Comparison of ENCODE assay signal across 8 cellular contexts in the genomic region with DNA sequence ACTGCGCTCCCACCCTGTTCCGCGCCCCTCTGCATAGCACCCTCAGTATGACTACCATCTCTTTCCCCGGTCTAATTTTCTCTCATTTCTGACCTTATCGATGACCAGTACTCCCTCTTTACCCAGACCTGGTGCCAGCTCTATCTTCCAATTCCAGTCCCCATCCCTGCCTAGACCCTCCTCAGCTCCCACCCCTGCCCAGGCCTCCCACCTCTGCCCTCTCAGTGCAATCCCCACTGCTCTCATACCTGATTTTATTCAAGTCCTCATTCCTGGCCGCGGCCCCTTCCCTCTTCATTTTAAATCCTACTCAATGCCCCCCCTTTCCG. TPM values are rescaled to one million over a fixed set of nuclear protein-coding genes. Genes with fewer than 3 reads are reported as not detected.
DNase-seq lines count a peak whose midpoint lies in the region; ATAC-seq and TF ChIP-seq lines count a peak whose summit lies in the region.

No MANE protein-coding gene starts in this region.

- H3K36me3 ChIP-seq in right atrium auricular region, result no peaks in the 10 kb centered on the region
- H3K36me3 ChIP-seq in ascending aorta, result no peaks in the 10 kb centered on the region
- no peaks in the 10 kb centered on the region for H3K36me3 ChIP-seq in tibial artery

- no peak for DNase-seq in right atrium auricular region (ENCODE audit: low spot score)
- DNase-seq in cardiac septum (ENCODE audit: low spot score), result no peak
- DNase-seq in ascending aorta (ENCODE audit: low spot score in 2 of 2), result no peak
- no peak for DNase-seq in lower leg skin (ENCODE audit: low spot score in 2 of 2)
- DNase-seq in tibial artery, result no peak
- DNase-seq in pons (ENCODE audit: low spot score), result no peak

- peak overlapping the region; percentile 75 to 88 for H3K4me3 ChIP-seq in right atrium auricular region
- peak overlapping the region; percentile 82 to 93 for H3K4me3 ChIP-seq in ascending aorta
- peak overlapping the region; percentile 79 for H3K4me3 ChIP-seq in lower leg skin (ENCODE audit: low read depth, poor library complexity, severe bottlenecking)
- H3K4me3 ChIP-seq in tibial artery, result peak overlapping the region; percentile 84 to 93

- no peaks in the 10 kb centered on the region for H3K9me3 ChIP-seq in right atrium auricular region
- H3K9me3 ChIP-seq in ascending aorta, result no peaks in the 10 kb centered on the region
- no peaks in the 10 kb centered on the region for H3K9me3 ChIP-seq in tibial artery

- intact Hi-C loops in cardiac septum (cut with DNase I) (loop anchor here (5.0 kb wide), 2 partner anchors 57 to 72 kb away; no protein-coding TSS in a partner anchor), ascending aorta (cut with DNase I) (loop anchor here (10.0 kb wide), 2 partner anchors 211 to 1431 kb away; partner anchors contain the start of gene PRKAA2), lower leg skin (cut with DNase I; ENCODE audit: low total_unique reads) (no loop called here), tibial artery (cut with DNase I; ENCODE audit: low total_unique reads) (no loop called here)

- TF ChIP-seq POLR2A in lower leg skin (IDR thresholded peaks at IDR 0.05), result no peak

- 8 to 11% methylated on average over 8 of the region's 8 CpGs for WGBS in lower leg skin, 2 donors

- peaks cover 0 to 75% of the 10 kb centered on the region in 2 donors for H3K4me1 ChIP-seq in right atrium auricular region
- peaks cover 3 to 22% of the 10 kb centered on the region in 2 donors for H3K4me1 ChIP-seq in ascending aorta
- H3K4me1 ChIP-seq in tibial artery, result peaks cover 0 to 56% (median 29%) of the 10 kb centered on the region in 4 donors

- no peak for TF ChIP-seq CTCF in right atrium auricular region (IDR thresholded peaks at IDR 0.05)
- TF ChIP-seq CTCF in ascending aorta (IDR thresholded peaks at IDR 0.05), result no peak
- TF ChIP-seq CTCF in lower leg skin (IDR thresholded peaks at IDR 0.05), result no peak
- TF ChIP-seq CTCF in tibial artery (IDR thresholded peaks at IDR 0.05), result no peak

- H3K27me3 ChIP-seq in right atrium auricular region (no peaks in the 10 kb centered on the region), ascending aorta (no peaks in the 10 kb centered on the region), tibial artery (no peaks in the 10 kb centered on the region)

- no peak for ATAC-seq in GM19324 (IDR thresholded peaks at IDR 0.05; ENCODE audit: low FRiP score, unreplicated experiment)
- no peak for ATAC-seq in HG03457 (IDR thresholded peaks at IDR 0.05; ENCODE audit: unreplicated experiment)

- H3K27ac ChIP-seq in right atrium auricular region (peak overlapping the region; percentile 98 to 100), ascending aorta (peak overlapping the region; percentile 95 to 99), tibial artery (peak overlapping the region; percentile 97)

RNA-seq across cellular contexts. Expression of gene USP24, which starts 1.3 kb away (rescaled TPM):
- 10 to 100 TPM; 29.0 to 36.2 TPM for total RNA-seq in right atrium auricular region
- 45.1 TPM for total RNA-seq in cardiac septum
- 11.2 TPM for total RNA-seq in ascending aorta
- 10 to 100 TPM; 20.9 to 58.6 (median 40.5) TPM for total RNA-seq in lower leg skin

Comparison
In these comparisons a context has a peak if more than half of its experiments do, and no peak if none do; other contexts are left out.
1. intact Hi-C loops: an anchor here in cardiac septum (5.0 kb wide) and ascending aorta (10.0 kb wide); none called in lower leg skin and tibial artery.